1 cellular context compared by ENCODE assay signal in the genomic region with DNA sequence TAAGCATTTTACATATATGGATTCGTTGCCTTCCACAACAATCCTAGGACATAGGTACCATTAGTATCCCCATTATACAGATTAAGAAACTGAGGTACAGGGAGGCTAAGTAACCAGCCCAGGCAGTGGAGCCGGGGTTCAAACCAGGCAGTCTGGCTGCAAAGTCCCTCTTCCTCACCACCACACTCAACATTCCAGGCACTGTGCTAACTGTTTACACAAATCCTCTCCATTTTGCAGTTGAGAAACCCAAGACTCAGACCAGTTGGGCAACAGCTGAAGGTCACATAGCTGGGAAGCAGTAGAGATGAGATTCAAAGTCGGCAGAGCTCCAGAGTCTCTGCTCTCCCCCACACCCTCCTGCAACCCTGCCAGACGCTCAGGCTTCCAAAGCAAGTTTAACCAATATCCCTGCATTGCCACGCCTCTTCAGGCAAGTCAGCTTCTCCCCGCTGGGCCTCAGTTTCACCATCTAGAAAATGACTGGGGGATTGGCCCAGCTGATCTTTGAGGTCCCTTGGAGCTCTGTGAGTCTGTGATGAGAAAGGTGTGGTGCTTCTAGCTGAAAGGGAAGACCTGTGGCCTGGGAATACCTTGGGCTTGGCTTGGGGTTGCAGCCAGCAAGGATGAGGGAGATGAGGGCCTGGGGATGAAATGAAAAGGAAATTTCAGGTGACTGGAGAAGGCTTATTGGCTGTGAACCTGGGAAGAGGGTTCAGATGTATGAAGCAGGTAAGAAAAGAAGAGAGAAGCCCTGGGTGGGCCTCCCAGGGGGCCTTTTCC.
A peak's percentile ranks its signal among the peaks of the same experiment; 100 is the strongest.
TF ChIP-seq lines count a peak whose summit lies in the region.

No MANE protein-coding gene starts in this region.

TF ChIP-seq in GM12878, 131 proteins besides CTCF, POLR2A, EP300 and RAD21:
- TF ChIP-seq, protein P1, sequence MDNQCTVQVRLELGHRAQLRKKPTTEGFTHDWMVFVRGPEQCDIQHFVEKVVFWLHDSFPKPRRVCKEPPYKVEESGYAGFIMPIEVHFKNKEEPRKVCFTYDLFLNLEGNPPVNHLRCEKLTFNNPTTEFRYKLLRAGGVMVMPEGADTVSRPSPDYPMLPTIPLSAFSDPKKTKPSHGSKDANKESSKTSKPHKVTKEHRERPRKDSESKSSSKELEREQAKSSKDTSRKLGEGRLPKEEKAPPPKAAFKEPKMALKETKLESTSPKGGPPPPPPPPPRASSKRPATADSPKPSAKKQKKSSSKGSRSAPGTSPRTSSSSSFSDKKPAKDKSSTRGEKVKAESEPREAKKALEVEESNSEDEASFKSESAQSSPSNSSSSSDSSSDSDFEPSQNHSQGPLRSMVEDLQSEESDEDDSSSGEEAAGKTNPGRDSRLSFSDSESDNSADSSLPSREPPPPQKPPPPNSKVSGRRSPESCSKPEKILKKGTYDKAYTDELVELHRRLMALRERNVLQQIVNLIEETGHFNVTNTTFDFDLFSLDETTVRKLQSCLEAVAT (IDR thresholded peaks at IDR 0.05) = no peak
- TF ChIP-seq ATF7 (IDR thresholded peaks at IDR 0.05; ENCODE audit: low read depth) = no peak
- TF ChIP-seq, protein P2, sequence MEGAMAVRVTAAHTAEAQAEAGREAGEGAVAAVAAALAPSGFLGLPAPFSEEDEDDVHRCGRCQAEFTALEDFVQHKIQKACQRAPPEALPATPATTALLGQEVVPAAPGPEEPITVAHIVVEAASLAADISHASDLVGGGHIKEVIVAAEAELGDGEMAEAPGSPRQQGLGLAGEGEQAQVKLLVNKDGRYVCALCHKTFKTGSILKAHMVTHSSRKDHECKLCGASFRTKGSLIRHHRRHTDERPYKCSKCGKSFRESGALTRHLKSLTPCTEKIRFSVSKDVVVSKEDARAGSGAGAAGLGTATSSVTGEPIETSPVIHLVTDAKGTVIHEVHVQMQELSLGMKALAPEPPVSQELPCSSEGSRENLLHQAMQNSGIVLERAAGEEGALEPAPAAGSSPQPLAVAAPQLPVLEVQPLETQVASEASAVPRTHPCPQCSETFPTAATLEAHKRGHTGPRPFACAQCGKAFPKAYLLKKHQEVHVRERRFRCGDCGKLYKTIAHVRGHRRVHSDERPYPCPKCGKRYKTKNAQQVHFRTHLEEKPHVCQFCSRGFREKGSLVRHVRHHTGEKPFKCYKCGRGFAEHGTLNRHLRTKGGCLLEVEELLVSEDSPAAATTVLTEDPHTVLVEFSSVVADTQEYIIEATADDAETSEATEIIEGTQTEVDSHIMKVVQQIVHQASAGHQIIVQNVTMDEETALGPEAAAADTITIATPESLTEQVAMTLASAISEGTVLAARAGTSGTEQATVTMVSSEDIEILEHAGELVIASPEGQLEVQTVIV (IDR thresholded peaks at IDR 0.05; ENCODE audit: borderline replicate concordance, partially characterized antibody) = no peak
- TF ChIP-seq BACH1 (IDR thresholded peaks at IDR 0.05; ENCODE audit: borderline replicate concordance) = peak; percentile 52; the same call in 1 of the 2 replicates
- TF ChIP-seq CREM (IDR thresholded peaks at IDR 0.05; ENCODE audit: low read depth) = no peak
- peak; percentile 49; the same call in 1 of the 2 replicates for TF ChIP-seq CHD2 (IDR thresholded peaks at IDR 0.05; ENCODE audit: borderline replicate concordance, low read depth, low read length)
- TF ChIP-seq, protein P3, sequence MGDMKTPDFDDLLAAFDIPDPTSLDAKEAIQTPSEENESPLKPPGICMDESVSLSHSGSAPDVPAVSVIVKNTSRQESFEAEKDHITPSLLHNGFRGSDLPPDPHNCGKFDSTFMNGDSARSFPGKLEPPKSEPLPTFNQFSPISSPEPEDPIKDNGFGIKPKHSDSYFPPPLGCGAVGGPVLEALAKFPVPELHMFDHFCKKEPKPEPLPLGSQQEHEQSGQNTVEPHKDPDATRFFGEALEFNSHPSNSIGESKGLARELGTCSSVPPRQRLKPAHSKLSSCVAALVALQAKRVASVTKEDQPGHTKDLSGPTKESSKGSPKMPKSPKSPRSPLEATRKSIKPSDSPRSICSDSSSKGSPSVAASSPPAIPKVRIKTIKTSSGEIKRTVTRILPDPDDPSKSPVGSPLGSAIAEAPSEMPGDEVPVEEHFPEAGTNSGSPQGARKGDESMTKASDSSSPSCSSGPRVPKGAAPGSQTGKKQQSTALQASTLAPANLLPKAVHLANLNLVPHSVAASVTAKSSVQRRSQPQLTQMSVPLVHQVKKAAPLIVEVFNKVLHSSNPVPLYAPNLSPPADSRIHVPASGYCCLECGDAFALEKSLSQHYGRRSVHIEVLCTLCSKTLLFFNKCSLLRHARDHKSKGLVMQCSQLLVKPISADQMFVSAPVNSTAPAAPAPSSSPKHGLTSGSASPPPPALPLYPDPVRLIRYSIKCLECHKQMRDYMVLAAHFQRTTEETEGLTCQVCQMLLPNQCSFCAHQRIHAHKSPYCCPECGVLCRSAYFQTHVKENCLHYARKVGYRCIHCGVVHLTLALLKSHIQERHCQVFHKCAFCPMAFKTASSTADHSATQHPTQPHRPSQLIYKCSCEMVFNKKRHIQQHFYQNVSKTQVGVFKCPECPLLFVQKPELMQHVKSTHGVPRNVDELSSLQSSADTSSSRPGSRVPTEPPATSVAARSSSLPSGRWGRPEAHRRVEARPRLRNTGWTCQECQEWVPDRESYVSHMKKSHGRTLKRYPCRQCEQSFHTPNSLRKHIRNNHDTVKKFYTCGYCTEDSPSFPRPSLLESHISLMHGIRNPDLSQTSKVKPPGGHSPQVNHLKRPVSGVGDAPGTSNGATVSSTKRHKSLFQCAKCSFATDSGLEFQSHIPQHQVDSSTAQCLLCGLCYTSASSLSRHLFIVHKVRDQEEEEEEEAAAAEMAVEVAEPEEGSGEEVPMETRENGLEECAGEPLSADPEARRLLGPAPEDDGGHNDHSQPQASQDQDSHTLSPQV (IDR thresholded peaks at IDR 0.05) = no peak
- TF ChIP-seq PML (IDR thresholded peaks at IDR 0.05; ENCODE audit: low read length) = no peak
- no peak for TF ChIP-seq IKZF1 (conservative IDR thresholded peaks at IDR 0.05)
- TF ChIP-seq ZNF217 (IDR thresholded peaks at IDR 0.05) = no peak
- TF ChIP-seq CBFB (IDR thresholded peaks at IDR 0.05; ENCODE audit: low read depth) = 0 out of 2 replicates have a peak, but pooled peaks have one; percentile 17
- no peak for TF ChIP-seq MEF2A (IDR thresholded peaks at IDR 0.05; ENCODE audit: insufficient read depth, low read depth, low read length)
- no peak for TF ChIP-seq FOXM1 (IDR thresholded peaks at IDR 0.05; ENCODE audit: low read depth, low read length)
- no peak for TF ChIP-seq RB1 (IDR thresholded peaks at IDR 0.05; ENCODE audit: borderline replicate concordance)
- TF ChIP-seq LARP7 (IDR thresholded peaks at IDR 0.05) = 0 out of 2 replicates have a peak, but pooled peaks have one; percentile 21
- TF ChIP-seq POLR2AphosphoS2 (IDR thresholded peaks at IDR 0.05; ENCODE audit: low read depth, low read length) = no peak; the same call in 1 of the 2 replicates
- peak; percentile 36; the same call in 1 of the 2 replicates for TF ChIP-seq POLR2AphosphoS5 (IDR thresholded peaks at IDR 0.05; ENCODE audit: low read length)
- TF ChIP-seq, protein P4, sequence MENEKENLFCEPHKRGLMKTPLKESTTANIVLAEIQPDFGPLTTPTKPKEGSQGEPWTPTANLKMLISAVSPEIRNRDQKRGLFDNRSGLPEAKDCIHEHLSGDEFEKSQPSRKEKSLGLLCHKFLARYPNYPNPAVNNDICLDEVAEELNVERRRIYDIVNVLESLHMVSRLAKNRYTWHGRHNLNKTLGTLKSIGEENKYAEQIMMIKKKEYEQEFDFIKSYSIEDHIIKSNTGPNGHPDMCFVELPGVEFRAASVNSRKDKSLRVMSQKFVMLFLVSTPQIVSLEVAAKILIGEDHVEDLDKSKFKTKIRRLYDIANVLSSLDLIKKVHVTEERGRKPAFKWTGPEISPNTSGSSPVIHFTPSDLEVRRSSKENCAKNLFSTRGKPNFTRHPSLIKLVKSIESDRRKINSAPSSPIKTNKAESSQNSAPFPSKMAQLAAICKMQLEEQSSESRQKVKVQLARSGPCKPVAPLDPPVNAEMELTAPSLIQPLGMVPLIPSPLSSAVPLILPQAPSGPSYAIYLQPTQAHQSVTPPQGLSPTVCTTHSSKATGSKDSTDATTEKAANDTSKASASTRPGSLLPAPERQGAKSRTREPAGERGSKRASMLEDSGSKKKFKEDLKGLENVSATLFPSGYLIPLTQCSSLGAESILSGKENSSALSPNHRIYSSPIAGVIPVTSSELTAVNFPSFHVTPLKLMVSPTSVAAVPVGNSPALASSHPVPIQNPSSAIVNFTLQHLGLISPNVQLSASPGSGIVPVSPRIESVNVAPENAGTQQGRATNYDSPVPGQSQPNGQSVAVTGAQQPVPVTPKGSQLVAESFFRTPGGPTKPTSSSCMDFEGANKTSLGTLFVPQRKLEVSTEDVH (IDR thresholded peaks at IDR 0.05; ENCODE audit: low read depth, partially characterized antibody) = peak; percentile 48
- TF ChIP-seq MTA2 (IDR thresholded peaks at IDR 0.05; ENCODE audit: low read depth) = no peak
- no peak for TF ChIP-seq ZNF622 (IDR thresholded peaks at IDR 0.05)
- TF ChIP-seq RFX5 (IDR thresholded peaks at IDR 0.05; ENCODE audit: low read depth, low read length) = no peak
- 0 out of 2 replicates have a peak, but pooled peaks have one; percentile 3 for TF ChIP-seq GATAD2B (conservative IDR thresholded peaks at IDR 0.05; ENCODE audit: low read depth)
- TF ChIP-seq CEBPB (IDR thresholded peaks at IDR 0.05; ENCODE audit: borderline replicate concordance in 1 of 2, low read depth in 2 of 2, low read length in 2 of 2) = no peak
- TF ChIP-seq SMAD5 (IDR thresholded peaks at IDR 0.05; ENCODE audit: low read depth) = peak; percentile 30; the same call in 1 of the 2 replicates
- 0 out of 2 replicates have a peak, but pooled peaks have one; percentile 32 for TF ChIP-seq NBN (IDR thresholded peaks at IDR 0.05)
- TF ChIP-seq TBL1XR1 (IDR thresholded peaks at IDR 0.05; ENCODE audit: low read depth, low read length) = no peak
- TF ChIP-seq SREBF1 (IDR thresholded peaks at IDR 0.05; ENCODE audit: low read length) = no peak
- no peak; the same call in 1 of the 2 replicates for TF ChIP-seq BMI1 (IDR thresholded peaks at IDR 0.05; ENCODE audit: borderline replicate concordance)
- no peak for TF ChIP-seq SIX5 (IDR thresholded peaks at IDR 0.05; ENCODE audit: low read depth, low read length, severe bottlenecking)
- TF ChIP-seq, protein P5, sequence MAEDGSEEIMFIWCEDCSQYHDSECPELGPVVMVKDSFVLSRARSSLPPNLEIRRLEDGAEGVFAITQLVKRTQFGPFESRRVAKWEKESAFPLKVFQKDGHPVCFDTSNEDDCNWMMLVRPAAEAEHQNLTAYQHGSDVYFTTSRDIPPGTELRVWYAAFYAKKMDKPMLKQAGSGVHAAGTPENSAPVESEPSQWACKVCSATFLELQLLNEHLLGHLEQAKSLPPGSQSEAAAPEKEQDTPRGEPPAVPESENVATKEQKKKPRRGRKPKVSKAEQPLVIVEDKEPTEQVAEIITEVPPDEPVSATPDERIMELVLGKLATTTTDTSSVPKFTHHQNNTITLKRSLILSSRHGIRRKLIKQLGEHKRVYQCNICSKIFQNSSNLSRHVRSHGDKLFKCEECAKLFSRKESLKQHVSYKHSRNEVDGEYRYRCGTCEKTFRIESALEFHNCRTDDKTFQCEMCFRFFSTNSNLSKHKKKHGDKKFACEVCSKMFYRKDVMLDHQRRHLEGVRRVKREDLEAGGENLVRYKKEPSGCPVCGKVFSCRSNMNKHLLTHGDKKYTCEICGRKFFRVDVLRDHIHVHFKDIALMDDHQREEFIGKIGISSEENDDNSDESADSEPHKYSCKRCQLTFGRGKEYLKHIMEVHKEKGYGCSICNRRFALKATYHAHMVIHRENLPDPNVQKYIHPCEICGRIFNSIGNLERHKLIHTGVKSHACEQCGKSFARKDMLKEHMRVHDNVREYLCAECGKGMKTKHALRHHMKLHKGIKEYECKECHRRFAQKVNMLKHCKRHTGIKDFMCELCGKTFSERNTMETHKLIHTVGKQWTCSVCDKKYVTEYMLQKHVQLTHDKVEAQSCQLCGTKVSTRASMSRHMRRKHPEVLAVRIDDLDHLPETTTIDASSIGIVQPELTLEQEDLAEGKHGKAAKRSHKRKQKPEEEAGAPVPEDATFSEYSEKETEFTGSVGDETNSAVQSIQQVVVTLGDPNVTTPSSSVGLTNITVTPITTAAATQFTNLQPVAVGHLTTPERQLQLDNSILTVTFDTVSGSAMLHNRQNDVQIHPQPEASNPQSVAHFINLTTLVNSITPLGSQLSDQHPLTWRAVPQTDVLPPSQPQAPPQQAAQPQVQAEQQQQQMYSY (CRISPR knock-in tag; IDR thresholded peaks at IDR 0.05) = peak; percentile 8; the same call in 1 of the 2 replicates
- no peak for TF ChIP-seq ZNF207 (IDR thresholded peaks at IDR 0.05; ENCODE audit: borderline replicate concordance)
- no peak for TF ChIP-seq SUPT20H (IDR thresholded peaks at IDR 0.05; ENCODE audit: borderline replicate concordance, control insufficient read depth, low read depth, low read length)
